ENCODE assay signal across 8 cellular contexts in genomic region chr19:49591731-49592485, GRCh38. TPM values are rescaled to one million over a fixed set of nuclear protein-coding genes. Genes with fewer than 3 reads are reported as not detected.
DNase-seq lines count a peak whose midpoint lies in the region; ATAC-seq and TF ChIP-seq lines count a peak whose summit lies in the region.

No MANE protein-coding gene starts in this region.

- no peak for TF ChIP-seq CTCF in HEK293 (tag by site-specific recombination; IDR thresholded peaks at IDR 0.05)

- H3K9me3 ChIP-seq in HEK293 (ENCODE audit: control insufficient read depth, insufficient read depth, low read depth, low read length) = no peaks in the 10 kb centered on the region

- H3K4me1 ChIP-seq in HEK293 (ENCODE audit: control insufficient read depth, insufficient read depth, low read length) = peaks cover 7% of the 10 kb centered on the region

- intact Hi-C loops in sciatic nerve (cut with DNase I) = no loop called here

- ATAC-seq in sciatic nerve = no peak
- ATAC-seq in GM19467 (IDR thresholded peaks at IDR 0.05; ENCODE audit: unreplicated experiment) = no peak
- no peak for ATAC-seq in GM18498 (IDR thresholded peaks at IDR 0.05; ENCODE audit: unreplicated experiment)

- H3K4me3 ChIP-seq in HEK293 (ENCODE audit: low read depth, low read length) = peak overlapping the region; percentile 82

- H3K27ac ChIP-seq in HEK293 (ENCODE audit: extremely low read depth, low read depth, low read length) = peak overlapping the region; percentile 98
- peak overlapping the region; percentile 73 for H3K27ac ChIP-seq in angular gyrus (ENCODE audit: low read depth, low read length)

- CTCF ChIA-PET in HEK293 (lab: Yijun Ruan, JAX) = interaction anchor here (0.6 to 1.0 kb wide), 4 partner anchors 12 to 81 kb away, joined by 3 to 5 read pairs (median 4); partner anchors contain the start of gene NOSIP

- peak in 12 of 14 donors; percentile 18 to 74 (median 50) for DNase-seq in C1 segment of cervical spinal cord (lab: John Stamatoyannopoulos, UW)
- DNase-seq in SHP77 treated with DMSO at 0.1 percent for 48 hours (lab: John Stamatoyannopoulos, UW) = peak; percentile 14
- DNase-seq in hypothalamus (lab: John Stamatoyannopoulos, UW) = peak in 31 of 51 donors; percentile 6 to 74 (median 50)
- DNase-seq in sciatic nerve (ENCODE audit: low spot score) = peak; percentile 73

- POLR2A ChIA-PET in HEK293 (lab: Yijun Ruan, JAX) = interaction anchor here (0.6 to 7.1 kb wide), 11 partner anchors 13 to 221 kb away, joined by 3 to 124 read pairs (median 4); partner anchors contain the start of genes FUZ, IRF3, NOSIP and PRRG2

- peaks cover 19 to 28% of the 10 kb centered on the region in 2 experiments for H3K36me3 ChIP-seq in HEK293 (ENCODE audit: control insufficient read depth in 2 of 2, insufficient read depth in 1 of 2, low read length in 2 of 2)

TF ChIP-seq in HEK293, 187 proteins besides CTCF, POLR2A, EP300 and RAD21 (continues in another document):
- TF ChIP-seq ZNF645 (tag by site-specific recombination; IDR thresholded peaks at IDR 0.05) (no peak), ZNF157 (tag by site-specific recombination; IDR thresholded peaks at IDR 0.05) (no peak), ZNF112 (tag by site-specific recombination; IDR thresholded peaks at IDR 0.05) (no peak), KLF17 (tag by site-specific recombination; IDR thresholded peaks at IDR 0.05) (no peak), ZFHX2 (tag by site-specific recombination; conservative IDR thresholded peaks at IDR 0.05) (peak; percentile 44), TCF7L2 (IDR thresholded peaks at IDR 0.05; ENCODE audit: borderline replicate concordance, low read depth, low read length) (no peak), ZNF280C (tag by site-specific recombination; IDR thresholded peaks at IDR 0.05) (no peak), ZNF571 (tag by site-specific recombination; IDR thresholded peaks at IDR 0.05) (no peak), OSR2 (tag by site-specific recombination; IDR thresholded peaks at IDR 0.05) (no peak), ZNF398 (tag by site-specific recombination; IDR thresholded peaks at IDR 0.05) (peak; percentile 63), ZBTB48 (tag by site-specific recombination; IDR thresholded peaks at IDR 0.05) (no peak), ZBTB26 (tag by site-specific recombination; optimal IDR thresholded peaks at IDR 0.05) (peak; percentile 73), TRIM28 (IDR thresholded peaks at IDR 0.05; ENCODE audit: borderline replicate concordance, low read length) (no peak), ZNF768 (tag by site-specific recombination; IDR thresholded peaks at IDR 0.05) (0 out of 2 replicates have a peak, but pooled peaks have one; percentile 4), GLIS1 (tag by site-specific recombination; IDR thresholded peaks at IDR 0.05) (peak; percentile 40), PBX3 (CRISPR knock-in tag; IDR thresholded peaks at IDR 0.05) (no peak), ZNF777 (tag by site-specific recombination; IDR thresholded peaks at IDR 0.05; ENCODE audit: borderline replicate concordance) (no peak), ZNF10 (tag by site-specific recombination; IDR thresholded peaks at IDR 0.05) (no peak), EGR2 (tag by site-specific recombination; IDR thresholded peaks at IDR 0.05; ENCODE audit: low read depth) (no peak), ZNF350 (tag by site-specific recombination; IDR thresholded peaks at IDR 0.05) (no peak), ZNF529 (tag by site-specific recombination; IDR thresholded peaks at IDR 0.05; ENCODE audit: insufficient replicate concordance) (no peak), ZNF561 (tag by site-specific recombination; IDR thresholded peaks at IDR 0.05; ENCODE audit: borderline replicate concordance) (no peak), ZNF544 (tag by site-specific recombination; IDR thresholded peaks at IDR 0.05) (no peak), ZNF155 (tag by site-specific recombination; IDR thresholded peaks at IDR 0.05) (no peak), ZNF677 (tag by site-specific recombination; IDR thresholded peaks at IDR 0.05) (0 out of 2 replicates have a peak, but pooled peaks have one; percentile 11)

RNA-seq across cellular contexts. Expression of gene PRR12, which starts 0.9 kb away (rescaled TPM):
- 37.0 TPM for total RNA-seq in sciatic nerve

RNA-seq across cellular contexts. Expression of gene PRRG2, which starts 10.8 kb away (rescaled TPM):
- 1.7 TPM for total RNA-seq in sciatic nerve

RNA-seq across cellular contexts. Expression of gene NOSIP, which starts 11.6 kb away (rescaled TPM):
- total RNA-seq in sciatic nerve = 41.7 TPM

RNA-seq across cellular contexts. Expression of gene RRAS, which starts 48.0 kb away (rescaled TPM):
- total RNA-seq in sciatic nerve = 135 TPM

RNA-seq across cellular contexts. Expression of gene SCAF1, which starts 50.1 kb away (rescaled TPM):
- 65.5 TPM for total RNA-seq in sciatic nerve

Comparison
In these comparisons a context has a peak if more than half of its experiments do, and no peak if none do; other contexts are left out.
1. DNase-seq: peak in every context shown above with its lines; median percentile 73 in sciatic nerve; 50 in C1 segment of cervical spinal cord; 50 in hypothalamus; 14 in SHP77 treated with DMSO at 0.1 percent for 48 hours.